ENCODE assay signal across 35 cellular contexts in genomic region chr13:51423766-51424165, GRCh38.
"Had no signal": no experiment of that assay in that cellular context is flagged by ENCODE, and none has a peak within 500 bp of the region (broad histone marks: within the 10 kb centered on the region; RNA-seq: fewer than 3 reads in every experiment).

No MANE protein-coding gene starts in this region.

- H3K27ac ChIP-seq: ascending aorta, cardiac muscle cell, KMS-11, Peyer's patch, RWPE1, SK-N-MC, VCaP had no signal

- H3K27me3 ChIP-seq: ascending aorta, cardiac muscle cell, Peyer's patch had no signal

- H3K4me3 Mint-ChIP-seq: activated B cell treated with CpG ODN at 0.5 μM for 24 hours; activated CD4-positive, alpha-beta memory T cell treated with anti-CD3 and anti-CD28 coated beads for 36 hours; activated naive CD8-positive, alpha-beta T cell treated with anti-CD3 and anti-CD28 coated beads, Interleukin-2, amount 10 ng/mL, durations not matched to agents 7 days and 5 days; central memory CD8-positive, alpha-beta T cell; T-cell had no signal

- H3K4me3 ChIP-seq: ascending aorta, cardiac muscle cell, Peyer's patch, SK-N-MC had no signal

- H3K9me3 ChIP-seq: ascending aorta, Peyer's patch had no signal

- H3K4me2 ChIP-seq: KMS-11 had no signal

- H3K9ac ChIP-seq: KMS-11 had no signal

- ATAC-seq: PC-3, Right ventricle myocardium inferior, T-cell had no signal

- H3K27ac Mint-ChIP-seq: activated B cell treated with CpG ODN at 0.5 μM for 24 hours; activated CD4-positive, alpha-beta memory T cell treated with anti-CD3 and anti-CD28 coated beads for 36 hours; activated naive CD8-positive, alpha-beta T cell treated with anti-CD3 and anti-CD28 coated beads, Interleukin-2, amount 10 ng/mL, durations not matched to agents 7 days and 5 days; T-cell had no signal

- H3K27me3 Mint-ChIP-seq: activated B cell treated with CpG ODN at 0.5 μM for 24 hours; activated CD4-positive, alpha-beta memory T cell treated with anti-CD3 and anti-CD28 coated beads for 36 hours; activated naive CD8-positive, alpha-beta T cell treated with anti-CD3 and anti-CD28 coated beads, Interleukin-2, amount 10 ng/mL, durations not matched to agents 7 days and 5 days; central memory CD8-positive, alpha-beta T cell; T-cell had no signal

- H3K9me3 Mint-ChIP-seq: activated B cell treated with CpG ODN at 0.5 μM for 24 hours; activated CD4-positive, alpha-beta memory T cell treated with anti-CD3 and anti-CD28 coated beads for 36 hours; activated naive CD8-positive, alpha-beta T cell treated with anti-CD3 and anti-CD28 coated beads, Interleukin-2, amount 10 ng/mL, durations not matched to agents 7 days and 5 days; central memory CD8-positive, alpha-beta T cell; T-cell had no signal

- DNase-seq: activated B cell treated with CpG ODN at 0.5 μM for 24 hours; activated CD4-positive, alpha-beta memory T cell treated with anti-CD3 and anti-CD28 coated beads for 36 hours; activated CD4-positive, alpha-beta T cell treated with anti-CD3 and anti-CD28 coated beads for 4 hours; activated CD4-positive, alpha-beta T cell treated with anti-CD3 and anti-CD28 coated beads, Interleukin-2, amount 50 U/mL, for 1 hour; activated CD4-positive, CD25-positive, alpha-beta regulatory T cell treated with anti-CD3 and anti-CD28 coated beads, Interleukin-2, amount 50 U/mL, for 72 hours; activated CD8-positive, alpha-beta memory T cell treated with anti-CD3 and anti-CD28 coated beads, Interleukin-2, amount 50 U/mL, for 4 hours; activated effector memory CD4-positive, alpha-beta T cell treated with Interleukin-2 at 50 U/mL for 16 hours; activated naive CD4-positive, alpha-beta T cell treated with anti-CD3 and anti-CD28 coated beads, Interleukin-2, amount 50 U/mL, for 16 hours; activated naive CD8-positive, alpha-beta T cell treated with anti-CD3 and anti-CD28 coated beads, Interleukin-2, amount 10 ng/mL, durations not matched to agents 7 days and 5 days; activated T-cell treated with anti-CD3 and anti-CD28 coated beads for 4 hours; activated T-cell treated with anti-CD3 and anti-CD28 coated beads, Interleukin-2, amount 50 U/mL, for 48 hours; amygdala; NCI-H1092 treated with DMSO at 0.1 percent for 48 hours; NCI-H1417; NCI-H146; NCI-H187; NCI-H2029 treated with DMSO at 0.1 percent for 48 hours; NCI-H2107; NCI-H2171; NCI-H510A; NCI-H526; NCI-H748 treated with DMSO at 0.1 percent for 48 hours; NK-92 treated with Interleukin-12 subunit alpha and Interleukin-12 subunit beta, amount 100 ng/mL, for 24 hours; PC-3; Peyer's patch; T-cell; T-helper 9 cell had no signal
